In genomic region chr10:5603848-5604170, GRCh38 we compare ENCODE assay signal across 28 cellular contexts.
"Had no signal": no experiment of that assay in that cellular context is flagged by ENCODE, and none has a peak within 500 bp of the region (broad histone marks: within the 10 kb centered on the region; RNA-seq: fewer than 3 reads in every experiment).

No MANE protein-coding gene starts in this region.

- H3K27ac ChIP-seq: esophagus muscularis mucosa, foreskin keratinocyte, gastroesophageal sphincter, heart left ventricle, hepatocyte, neural progenitor cell, prostate gland, right atrium auricular region, suprapubic skin had no signal

- H3K4me1 ChIP-seq: foreskin keratinocyte, prostate gland, right atrium auricular region had no signal

- H3K4me2 ChIP-seq: hepatocyte, neural progenitor cell, smooth muscle cell had no signal

- H3K4me3 Mint-ChIP-seq: memory B cell; nephron; neural progenitor cell; stimulated activated naive CD8-positive, alpha-beta T cell treated with anti-CD3 and anti-CD28 coated beads, Interleukin-15, amount 100 ng/mL, for 72 hours; type B pancreatic cell had no signal

- H3K4me3 ChIP-seq: esophagus muscularis mucosa, gastroesophageal sphincter, heart left ventricle, hepatocyte, lung, neural progenitor cell, prostate gland, right atrium auricular region, smooth muscle cell, suprapubic skin had no signal

- H2AFZ ChIP-seq: hepatocyte, neural progenitor cell had no signal

- H3K27me3 ChIP-seq: esophagus muscularis mucosa, foreskin keratinocyte, gastroesophageal sphincter, hepatocyte, neural progenitor cell, right atrium auricular region, suprapubic skin had no signal

- H3K36me3 ChIP-seq: esophagus muscularis mucosa, gastroesophageal sphincter, heart left ventricle, neural progenitor cell, prostate gland, right atrium auricular region, suprapubic skin had no signal

- H3K9me3 ChIP-seq: esophagus muscularis mucosa, gastroesophageal sphincter, prostate gland, right atrium auricular region, suprapubic skin had no signal

- DNase-seq: cerebellar nuclear complex; effector CD8-positive, alpha-beta T cell; foreskin keratinocyte; kidney glomerular epithelial cell; left colon; left ventricle myocardium superior; nucleus accumbens; stimulated activated CD4-positive, alpha-beta T cell treated with anti-CD3 and anti-CD28 coated beads, Interleukin-12 subunit alpha, Interleukin-12 subunit beta, amount 100 ng/mL, for 4 hours; stimulated activated CD4-positive, alpha-beta T cell treated with anti-CD3 and anti-CD28 coated beads, Interleukin-1b, Interleukin-23, amount 100 ng/mL, for 48 hours; stimulated activated CD4-positive, alpha-beta T cell treated with anti-CD3 and anti-CD28 coated beads, Interleukin-4, amount 100 ng/mL, for 1 hour; stimulated activated CD8-positive, alpha-beta memory T cell treated with anti-CD3 and anti-CD28 coated beads, Interleukin-4, amount 100 ng/mL, for 48 hours; stimulated activated naive CD4-positive, alpha-beta T cell; stimulated activated naive CD8-positive, alpha-beta T cell treated with anti-CD3 and anti-CD28 coated beads, Interleukin-15, amount 100 ng/mL, for 72 hours had no signal

- H3K9ac ChIP-seq: neural progenitor cell had no signal

- H3K4me1 Mint-ChIP-seq: stimulated activated naive CD8-positive, alpha-beta T cell treated with anti-CD3 and anti-CD28 coated beads, Interleukin-15, amount 100 ng/mL, for 72 hours had no signal

- H3K27ac Mint-ChIP-seq: memory B cell; neural progenitor cell; stimulated activated naive CD8-positive, alpha-beta T cell treated with anti-CD3 and anti-CD28 coated beads, Interleukin-15, amount 100 ng/mL, for 72 hours; type B pancreatic cell had no signal

- FAIRE-seq: colon, endothelial cell of umbilical vein had no signal

- H3K36me3 Mint-ChIP-seq: memory B cell, neural progenitor cell had no signal

- H3K9me3 Mint-ChIP-seq: nephron; neural progenitor cell; stimulated activated naive CD8-positive, alpha-beta T cell treated with anti-CD3 and anti-CD28 coated beads, Interleukin-15, amount 100 ng/mL, for 72 hours; type B pancreatic cell had no signal
